8 cellular contexts compared by ENCODE assay signal in genomic region chr5:149141224-149141956, GRCh38. TPM values are rescaled to one million over a fixed set of nuclear protein-coding genes. Genes with fewer than 3 reads are reported as not detected.
DNase-seq lines count a peak whose midpoint lies in the region; ATAC-seq, FAIRE-seq and TF ChIP-seq lines count a peak whose summit lies in the region.

TSS of gene ABLIM3 (plus strand) at chr5:149141493. CDS start at chr5:149142096, 603 bp downstream.

- no peaks in the 10 kb centered on the region for H3K9me3 ChIP-seq in endothelial cell of umbilical vein (replicated peaks; ENCODE audit: control insufficient read depth, insufficient read depth, low read length)

- TF ChIP-seq POLR2A in endothelial cell of umbilical vein (IDR thresholded peaks at IDR 0.05; ENCODE audit: low read depth, low read length): no peak

- H2AFZ ChIP-seq in endothelial cell of umbilical vein (ENCODE audit: low read depth, low read length): peak within 1 kb of the TSS; percentile 90

- POLR2A ChIA-PET in endothelial cell of umbilical vein (lab: Charles Lee): interaction anchor here (2.0 kb wide), 1 partner anchor 87 kb away, joined by 7 read pairs; no protein-coding TSS in a partner anchor

- TF ChIP-seq CTCF in endothelial cell of umbilical vein (IDR thresholded peaks at IDR 0.05; ENCODE audit: extremely low read depth in 1 of 2, insufficient read depth in 1 of 2, low read depth in 1 of 2, low read length in 2 of 2): peak; percentile 89 to 97

- peak; percentile 70 for ATAC-seq in HG03060 (IDR thresholded peaks at IDR 0.05; ENCODE audit: low read depth, unreplicated experiment)

- H3K36me3 ChIP-seq in endothelial cell of umbilical vein (ENCODE audit: control insufficient read depth in 2 of 2, extremely low read depth in 1 of 2, insufficient read depth in 2 of 2, low read length in 2 of 2): no peaks in the 10 kb centered on the region

- no peaks in the 10 kb centered on the region for H4K20me1 ChIP-seq in endothelial cell of umbilical vein (replicated peaks; ENCODE audit: control insufficient read depth, extremely low read depth, insufficient read depth, low read length)

- no peaks in the 10 kb centered on the region for H3K27me3 ChIP-seq in endothelial cell of umbilical vein (ENCODE audit: control insufficient read depth in 2 of 2, insufficient read depth in 2 of 2, low read length in 2 of 2)

- peaks cover 27% of the 10 kb centered on the region for H3K79me2 ChIP-seq in endothelial cell of umbilical vein (ENCODE audit: control insufficient read depth, insufficient read depth, low read length)

- H3K4me3 ChIP-seq in endothelial cell of umbilical vein (replicated peaks in 1 of 3; ENCODE audit: insufficient read depth in 1 of 3, low read depth in 1 of 3, low read length in 3 of 3): peak within 1 kb of the TSS; percentile 61 to 82 (median 66)

- peaks cover 33% of the 10 kb centered on the region for H3K4me1 ChIP-seq in endothelial cell of umbilical vein (ENCODE audit: control insufficient read depth, extremely low read depth, insufficient read depth, low read length)

- DNase-seq in A172 (ENCODE audit: low spot score): peak; percentile 68
- DNase-seq in GM18507 (ENCODE audit: extremely low spot score, insufficient read length, low read depth): peak; percentile 62
- peak; percentile 19 for DNase-seq in NCI-H748 treated with DMSO at 0.1 percent for 48 hours (lab: John Stamatoyannopoulos, UW)
- DNase-seq in activated T-cell treated with anti-CD3 and anti-CD28 coated beads for 1 hour (ENCODE audit: low read depth): peak; percentile 55
- peak; percentile 76 for DNase-seq in endothelial cell of umbilical vein (ENCODE audit: low read depth, low spot score)
- DNase-seq in midbrain (lab: John Stamatoyannopoulos, UW): peak; percentile 62
- DNase-seq in stimulated activated CD8-positive, alpha-beta memory T cell treated with anti-CD3 and anti-CD28 coated beads, Interleukin-15, amount 100 ng/mL, for 4 hours (ENCODE audit: low read depth in 2 of 2): peak; percentile 14 to 46

- intact Hi-C loops in endothelial cell of umbilical vein (cut with micrococcal nuclease): loop anchor here (1.0 kb wide), 3 partner anchors 33 to 88 kb away; no protein-coding TSS in a partner anchor

- peak within 1 kb of the TSS; percentile 50 for H3K9ac ChIP-seq in endothelial cell of umbilical vein (replicated peaks; ENCODE audit: extremely low read depth, insufficient read depth, low read length)

- dilution Hi-C loops in endothelial cell of umbilical vein (cut with MboI; ENCODE audit: extremely low pct_ligation_motif_present, low sequenced_read_pairs): no loop called here

- TSS peak; percentile 33 for BruUV-seq in endothelial cell of umbilical vein (replicated peaks; lab: Mats Ljungman, UMichigan)

- FAIRE-seq in GM18507 (lab: Jason Lieb, UNC) (peak; percentile 53), endothelial cell of umbilical vein (lab: Jason Lieb, UNC) (peak; percentile 83)

- CTCF ChIA-PET in endothelial cell of umbilical vein (lab: Charles Lee): interaction anchor here (0.6 to 8.1 kb wide), 33 partner anchors 8 to 424 kb away, joined by 3 to 238 read pairs (median 5); no protein-coding TSS in a partner anchor

- H3K27ac ChIP-seq in endothelial cell of umbilical vein (ENCODE audit: insufficient read depth, low read depth, low read length): peak within 1 kb of the TSS; percentile 65

- H3K9me1 ChIP-seq in endothelial cell of umbilical vein (replicated peaks; ENCODE audit: control insufficient read depth, extremely low read depth, insufficient read depth, low read length): no peaks in the 10 kb centered on the region

- H3K4me2 ChIP-seq in endothelial cell of umbilical vein (ENCODE audit: insufficient read depth, low read length): peak within 1 kb of the TSS; percentile 81

TF ChIP-seq in endothelial cell of umbilical vein, 7 proteins besides CTCF, POLR2A, EP300 and RAD21:
- no peak for TF ChIP-seq JUN (IDR thresholded peaks at IDR 0.05; ENCODE audit: borderline replicate concordance, insufficient read depth, insufficient read length, low read depth)
- no peak for TF ChIP-seq GATA2 (IDR thresholded peaks at IDR 0.05; ENCODE audit: insufficient read depth, insufficient read length, low read depth, low read length)
- TF ChIP-seq EZH2 (IDR thresholded peaks at IDR 0.05; ENCODE audit: borderline replicate concordance, low read depth, low read length, severe bottlenecking): no peak
- TF ChIP-seq, protein P1, sequence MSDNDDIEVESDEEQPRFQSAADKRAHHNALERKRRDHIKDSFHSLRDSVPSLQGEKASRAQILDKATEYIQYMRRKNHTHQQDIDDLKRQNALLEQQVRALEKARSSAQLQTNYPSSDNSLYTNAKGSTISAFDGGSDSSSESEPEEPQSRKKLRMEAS (IDR thresholded peaks at IDR 0.05; ENCODE audit: insufficient read depth, insufficient read length): peak; percentile 51
- peak; percentile 53 for TF ChIP-seq POLR2AphosphoS5 (IDR thresholded peaks at IDR 0.05; ENCODE audit: insufficient read depth, low read depth, low read length)
- no peak for TF ChIP-seq FOS (IDR thresholded peaks at IDR 0.05; ENCODE audit: borderline replicate concordance, insufficient read depth, low read length)

RNA-seq across cellular contexts. Expression of gene ABLIM3, which starts in this region (rescaled TPM):
- 12.6 and 15.9 TPM in 2 replicates for total RNA-seq in A172 (2014; rRNA removed; shearing (Covaris generic))
- total RNA-seq in endothelial cell of umbilical vein: 25.7 and 42.1 TPM in 2 replicates
- polyA plus RNA-seq in endothelial cell of umbilical vein: 14.9 and 16.7 TPM in 2 replicates
- polyA plus RNA-seq in endothelial cell of umbilical vein (2011; cell fraction: cytosol; rRNA removed): 18.4 and 19.1 TPM in 2 replicates
- 50.3 and 58.4 TPM in 2 replicates for polyA plus RNA-seq in endothelial cell of umbilical vein (2011; cell fraction: nucleus; rRNA removed)
- 26.0 and 29.4 TPM in 2 replicates for polyA plus RNA-seq in endothelial cell of umbilical vein (2012)
- 33.8 and 34.6 TPM in 2 replicates for polyA minus RNA-seq in endothelial cell of umbilical vein
- 0.31 TPM for polyA minus RNA-seq in endothelial cell of umbilical vein (2011; cell fraction: cytosol; rRNA and poly(A)+ RNA removed)
- 29.8 and 34.3 TPM in 2 replicates for polyA minus RNA-seq in endothelial cell of umbilical vein (2011; cell fraction: nucleus; rRNA and poly(A)+ RNA removed)

Comparison
In these comparisons a context has a peak if more than half of its experiments do, and no peak if none do; other contexts are left out.
1. Peak in every context shown above with its lines: DNase-seq, ATAC-seq, H3K4me3 ChIP-seq and H3K27ac ChIP-seq.
2. DNase-seq: peak in every context shown above with its lines; median percentile 76 in endothelial cell of umbilical vein; 68 in A172; 62 in GM18507; 62 in midbrain; 55 in activated T-cell treated with anti-CD3 and anti-CD28 coated beads for 1 hour; 30 in stimulated activated CD8-positive, alpha-beta memory T cell treated with anti-CD3 and anti-CD28 coated beads, Interleukin-15, amount 100 ng/mL, for 4 hours; 19 in NCI-H748 treated with DMSO at 0.1 percent for 48 hours.